13 cellular contexts compared by ENCODE assay signal in genomic region chr12:6334359-6334758, GRCh38. TPM values are rescaled to one million over a fixed set of nuclear protein-coding genes. Genes with fewer than 3 reads are reported as not detected.
DNase-seq lines count a peak whose midpoint lies in the region; ATAC-seq and TF ChIP-seq lines count a peak whose summit lies in the region.
"Had no signal": no experiment of that assay in that cellular context is flagged by ENCODE, and none has a peak within 500 bp of the region (broad histone marks: within the 10 kb centered on the region; RNA-seq: fewer than 3 reads in every experiment).

No MANE protein-coding gene starts in this region.

- no peaks in the 10 kb centered on the region for H4K20me1 ChIP-seq in MM.1S (ENCODE audit: insufficient read depth, low read length)

- peaks cover 6 to 93% (median 60%) of the 10 kb centered on the region in 12 donors for H3K4me1 ChIP-seq in heart left ventricle
- peaks cover 10 to 47% of the 10 kb centered on the region in 2 donors for H3K4me1 ChIP-seq in breast epithelium
- H3K4me1 ChIP-seq in muscle layer of colon (ENCODE audit: insufficient read depth, low read length): peaks cover 64% of the 10 kb centered on the region
- H3K4me1 ChIP-seq in upper lobe of right lung: peaks cover 77% of the 10 kb centered on the region
- peaks cover 37% of the 10 kb centered on the region for H3K4me1 ChIP-seq in MM.1S (ENCODE audit: low read length)

- H2AFZ ChIP-seq in MM.1S (ENCODE audit: low read length): no peak overlapping the region

- WGBS in heart left ventricle, 4 donors: 60 to 74% (median 70%) methylated on average over 5 of the region's 5 CpGs

- H3K36me3 ChIP-seq in heart left ventricle: peaks cover 0 to 72% (median 54%) of the 10 kb centered on the region in 9 donors
- H3K36me3 ChIP-seq in breast epithelium: peaks cover 5% of the 10 kb centered on the region
- H3K36me3 ChIP-seq in muscle layer of colon (ENCODE audit: insufficient read depth, low read length): peaks cover 55% of the 10 kb centered on the region
- peaks cover 65% of the 10 kb centered on the region for H3K36me3 ChIP-seq in upper lobe of right lung
- peaks cover 9% of the 10 kb centered on the region; the same call in 1 of the 2 replicates for H3K36me3 ChIP-seq in MM.1S (replicated peaks; ENCODE audit: insufficient read depth, low read length)

- H3K79me2 ChIP-seq in MM.1S (ENCODE audit: low read length): peaks cover 76% of the 10 kb centered on the region

- H3K4me2 ChIP-seq in MM.1S (ENCODE audit: low read depth, low read length): no peak overlapping the region

- TF ChIP-seq POLR2A in heart left ventricle (IDR thresholded peaks at IDR 0.05): no peak
- no peak for TF ChIP-seq POLR2A in breast epithelium (IDR thresholded peaks at IDR 0.05)

- H3K9ac ChIP-seq in muscle layer of colon (ENCODE audit: low read length) (peak overlapping the region; percentile 18), MM.1S (ENCODE audit: low read length) (no peak overlapping the region)

- H3K4me3 ChIP-seq in heart left ventricle (peak overlapping the region in 2 of 12 donors; percentile 85 to 100), breast epithelium (peak overlapping the region in 2 of 3 donors; percentile 88 to 89), muscle layer of colon (ENCODE audit: low read depth in 1 of 2, low read length in 2 of 2) (peak overlapping the region in 1 of 2 donors; percentile 99), upper lobe of right lung (no peak overlapping the region), MM.1S (ENCODE audit: low read length) (no peak overlapping the region)

- DNase-seq in heart left ventricle (no peak), Right ventricle myocardium inferior (ENCODE audit: missing footprints) (no peak), breast epithelium (ENCODE audit: low spot score in 2 of 2) (no peak), upper lobe of right lung (no peak), iPS-NIHi7 (ENCODE audit: extremely low spot score) (no peak), MM.1S (no peak), T1000 (lab: John Stamatoyannopoulos, UW) (no peak)
- DNase-seq: NCI-H510A treated with DMSO at 0.1 percent for 48 hours; stimulated activated CD4-positive, alpha-beta T cell treated with anti-CD3 and anti-CD28 coated beads, Interleukin-12 subunit alpha, Interleukin-12 subunit beta, amount 100 ng/mL, for 4 hours; stimulated activated naive CD4-positive, alpha-beta T cell treated with Interleukin-2 at 50 U/mL for 16 hours had no signal

- H3K9me3 ChIP-seq in heart left ventricle (no peaks in the 10 kb centered on the region), breast epithelium (no peaks in the 10 kb centered on the region), muscle layer of colon (ENCODE audit: low read length) (no peaks in the 10 kb centered on the region), upper lobe of right lung (no peaks in the 10 kb centered on the region), MM.1S (replicated peaks; ENCODE audit: insufficient read depth, low read length) (no peaks in the 10 kb centered on the region)

- H3K27me3 ChIP-seq in heart left ventricle: no peaks in the 10 kb centered on the region
- H3K27me3 ChIP-seq in breast epithelium: no peaks in the 10 kb centered on the region
- H3K27me3 ChIP-seq in muscle layer of colon (ENCODE audit: control insufficient read depth in 1 of 2, insufficient read depth in 2 of 2, low read length in 2 of 2): no peaks in the 10 kb centered on the region
- H3K27me3 ChIP-seq in upper lobe of right lung: no peaks in the 10 kb centered on the region
- no peaks in the 10 kb centered on the region for H3K27me3 ChIP-seq in MM.1S (replicated peaks; ENCODE audit: insufficient read depth, low read length)

- TF ChIP-seq CTCF in heart left ventricle (IDR thresholded peaks at IDR 0.05): no peak
- TF ChIP-seq CTCF in breast epithelium (IDR thresholded peaks at IDR 0.05): no peak
- no peak for TF ChIP-seq CTCF in upper lobe of right lung (IDR thresholded peaks at IDR 0.05)
- no peak for TF ChIP-seq CTCF in MM.1S (IDR thresholded peaks at IDR 0.05; ENCODE audit: low read length)

- ATAC-seq in heart left ventricle: no peak
- ATAC-seq in Right ventricle myocardium inferior: no peak
- ATAC-seq in upper lobe of right lung: no peak
- ATAC-seq: activated T-helper 17 cell treated with anti-CD3 and anti-CD28 coated beads, Interleukin-2, amount 50 U/mL, for 72 hours had no signal

- no peaks in the 10 kb centered on the region for H3K9me2 ChIP-seq in MM.1S (replicated peaks; ENCODE audit: insufficient read depth, low read length)

- intact Hi-C loops in heart left ventricle (cut with DNase I) (loop anchor here in 9 of 10 donors (2.0 to 10.0 kb wide), 4 partner anchors 30 to 200 kb away; partner anchors contain the start of gene GAPDH (in 5 of the 9)), Right ventricle myocardium inferior (cut with DNase I) (no loop called here), breast epithelium (cut with DNase I; ENCODE audit: low total_unique reads) (no loop called here), upper lobe of right lung (cut with DNase I) (no loop called here)

- peak overlapping the region in 11 of 12 donors; percentile 86 to 100 (median 98) for H3K27ac ChIP-seq in heart left ventricle
- peak overlapping the region; percentile 95 to 98 for H3K27ac ChIP-seq in breast epithelium
- H3K27ac ChIP-seq in muscle layer of colon (ENCODE audit: low read depth, low read length): peak overlapping the region; percentile 100
- peak overlapping the region; percentile 99 for H3K27ac ChIP-seq in upper lobe of right lung
- H3K27ac ChIP-seq in MM.1S (ENCODE audit: low read length): no peak overlapping the region

- H3F3A ChIP-seq in MM.1S (ENCODE audit: insufficient read depth, low read length): peaks cover 26% of the 10 kb centered on the region

RNA-seq across cellular contexts. Expression of gene TNFRSF1A, which starts 7.5 kb away (rescaled TPM):
- 100 to 1,000 TPM in 2 of 9 donors, 10 to 100 TPM in 7; 37.2 to 141 (median 54.2) TPM for total RNA-seq in heart left ventricle
- 10 to 100 TPM; 23.7 to 91.8 TPM for polyA plus RNA-seq in heart left ventricle
- total RNA-seq in Right ventricle myocardium inferior: 59.8 TPM
- 100 to 1,000 TPM; 232 to 256 (median 238) TPM for total RNA-seq in breast epithelium
- total RNA-seq in upper lobe of right lung: 185 TPM

RNA-seq across cellular contexts. Expression of gene PLEKHG6, which starts 23.9 kb away (rescaled TPM):
- total RNA-seq in heart left ventricle (1 to 10 TPM in 1 of 9 donors, under 1 TPM in 2, not detected in 6; 0.16 to 2.8 (median 0.43) TPM), Right ventricle myocardium inferior (0.49 TPM), breast epithelium (10 to 100 TPM; 11.9 to 43.6 (median 42.4) TPM), upper lobe of right lung (5.1 TPM)
- under 1 TPM; 0.11 to 0.33 TPM for polyA plus RNA-seq in heart left ventricle
- total RNA-seq: activated T-helper 17 cell treated with anti-CD3 and anti-CD28 coated beads, Interleukin-2, amount 50 U/mL, for 72 hours had no signal
- polyA plus RNA-seq: CD14-positive monocyte had no signal

RNA-seq across cellular contexts. Expression of gene SCNN1A, which starts 41.0 kb away (rescaled TPM):
- 1 to 10 TPM in 1 of 9 donors, under 1 TPM in 4, not detected in 4; 0.35 to 3.9 (median 0.55) TPM for total RNA-seq in heart left ventricle
- under 1 TPM; 0.11 to 0.15 TPM for polyA plus RNA-seq in heart left ventricle
- 0.46 TPM for total RNA-seq in Right ventricle myocardium inferior
- 100 to 1,000 TPM in 1 of 3 donors, 10 to 100 TPM in 1, 1 to 10 TPM in 1; 1.3 to 175 (median 93.7) TPM for total RNA-seq in breast epithelium
- 199 TPM for total RNA-seq in upper lobe of right lung

RNA-seq across cellular contexts. Expression of gene LTBR, which starts 49.6 kb away (rescaled TPM):
- total RNA-seq in heart left ventricle (10 to 100 TPM; 16.0 to 83.4 (median 26.2) TPM), Right ventricle myocardium inferior (34.3 TPM), breast epithelium (100 to 1,000 TPM in 2 of 3 donors, 10 to 100 TPM in 1; 90.1 to 115 (median 108) TPM), upper lobe of right lung (156 TPM)
- polyA plus RNA-seq in heart left ventricle: 10 to 100 TPM; 22.8 to 41.8 TPM

Comparison
In these comparisons a context has a peak if more than half of its experiments do, and no peak if none do; other contexts are left out.
1. intact Hi-C loops: an anchor here in heart left ventricle (2.0 to 10.0 kb wide); none called in Right ventricle myocardium inferior, breast epithelium and upper lobe of right lung.
2. H3K4me3 ChIP-seq: peak in breast epithelium (2 of 3); none in upper lobe of right lung (single experiment) and MM.1S (single experiment).